Comparison of ENCODE assay signal across 1 cellular context in the genomic region with DNA sequence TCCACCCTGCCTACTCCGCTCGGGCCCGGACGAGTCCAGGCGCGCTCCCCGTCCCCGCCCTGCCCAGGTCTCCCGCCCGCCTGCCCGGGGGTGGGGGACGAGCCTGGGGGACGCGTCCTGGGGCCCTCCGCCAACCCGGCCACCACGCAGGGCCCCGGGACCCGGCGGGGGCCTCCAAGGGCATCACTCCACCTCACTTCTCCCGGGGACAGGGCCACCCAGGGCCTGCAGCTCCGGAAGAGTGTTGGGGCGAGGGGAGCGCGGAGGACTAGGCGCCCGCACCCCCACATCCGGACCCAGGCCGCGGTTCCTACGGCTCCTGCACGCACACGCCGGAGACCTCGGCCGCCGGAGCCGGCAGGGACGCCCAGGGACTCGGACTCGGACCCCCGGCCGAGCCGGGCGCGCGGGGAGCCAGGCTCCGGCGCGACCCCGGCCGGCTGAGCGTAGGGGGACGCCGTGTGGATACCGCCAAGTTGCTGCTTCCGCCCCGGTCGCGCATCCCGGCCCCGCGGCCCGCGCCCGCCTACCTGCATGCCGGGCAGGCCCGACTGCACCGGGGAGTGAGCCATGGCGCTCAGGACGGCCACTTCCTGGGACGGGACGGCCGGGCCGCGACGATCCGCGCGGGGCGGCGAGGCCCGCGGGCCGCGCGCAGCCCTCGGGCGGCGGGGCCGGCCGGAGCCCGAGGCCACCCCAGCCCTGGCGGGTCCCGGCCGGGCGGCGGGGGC.
TF ChIP-seq lines count a peak whose summit lies in the region.

No MANE protein-coding gene starts in this region.

TF ChIP-seq in HepG2, 621 proteins besides CTCF, POLR2A, EP300 and RAD21 (continued from another document):
- TF ChIP-seq, protein P1, sequence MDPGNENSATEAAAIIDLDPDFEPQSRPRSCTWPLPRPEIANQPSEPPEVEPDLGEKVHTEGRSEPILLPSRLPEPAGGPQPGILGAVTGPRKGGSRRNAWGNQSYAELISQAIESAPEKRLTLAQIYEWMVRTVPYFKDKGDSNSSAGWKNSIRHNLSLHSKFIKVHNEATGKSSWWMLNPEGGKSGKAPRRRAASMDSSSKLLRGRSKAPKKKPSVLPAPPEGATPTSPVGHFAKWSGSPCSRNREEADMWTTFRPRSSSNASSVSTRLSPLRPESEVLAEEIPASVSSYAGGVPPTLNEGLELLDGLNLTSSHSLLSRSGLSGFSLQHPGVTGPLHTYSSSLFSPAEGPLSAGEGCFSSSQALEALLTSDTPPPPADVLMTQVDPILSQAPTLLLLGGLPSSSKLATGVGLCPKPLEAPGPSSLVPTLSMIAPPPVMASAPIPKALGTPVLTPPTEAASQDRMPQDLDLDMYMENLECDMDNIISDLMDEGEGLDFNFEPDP (CRISPR knock-in tag; conservative IDR thresholded peaks at IDR 0.05) = 0 out of 2 replicates have a peak, but pooled peaks have one; percentile 64
- TF ChIP-seq, protein P2, sequence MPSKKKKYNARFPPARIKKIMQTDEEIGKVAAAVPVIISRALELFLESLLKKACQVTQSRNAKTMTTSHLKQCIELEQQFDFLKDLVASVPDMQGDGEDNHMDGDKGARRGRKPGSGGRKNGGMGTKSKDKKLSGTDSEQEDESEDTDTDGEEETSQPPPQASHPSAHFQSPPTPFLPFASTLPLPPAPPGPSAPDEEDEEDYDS (CRISPR knock-in tag; IDR thresholded peaks at IDR 0.05) = no peak
TF ChIP-seq in HepG2: peak in this region for 68.
